In the genomic region with DNA sequence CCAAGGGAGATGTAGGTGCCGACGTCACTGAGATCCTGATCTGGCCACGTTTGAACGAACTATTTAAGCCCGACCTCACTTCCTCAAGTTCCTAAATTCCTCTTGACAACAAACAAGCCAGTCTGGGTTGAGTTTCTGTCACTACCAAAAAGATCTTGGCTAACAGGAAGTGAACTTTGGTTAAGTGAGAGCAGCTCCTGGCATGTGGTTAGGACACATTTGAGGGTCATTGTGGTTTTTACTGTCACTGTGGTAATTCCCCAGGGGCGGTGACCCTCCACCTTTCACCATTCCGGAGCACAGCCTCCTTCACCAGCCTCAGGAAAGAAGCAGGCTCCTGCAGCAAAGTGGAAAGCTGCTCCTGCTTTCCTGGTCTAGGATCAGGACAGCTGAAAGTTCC, we compare ENCODE assay signal across 16 cellular contexts. TPM values are rescaled to one million over a fixed set of nuclear protein-coding genes. Genes with fewer than 3 reads are reported as not detected.
DNase-seq lines count a peak whose midpoint lies in the region; ATAC-seq and TF ChIP-seq lines count a peak whose summit lies in the region.
"Had no signal": no experiment of that assay in that cellular context is flagged by ENCODE, and none has a peak within 500 bp of the region (broad histone marks: within the 10 kb centered on the region; RNA-seq: fewer than 3 reads in every experiment).

No MANE protein-coding gene starts in this region.

- no peaks in the 10 kb centered on the region for H3K36me3 ChIP-seq in Peyer's patch

- no peak overlapping the region for H3K4me3 ChIP-seq in Peyer's patch
- H3K4me3 ChIP-seq: GM23248, lung had no signal

- H3K27me3 Mint-ChIP-seq in activated naive CD8-positive, alpha-beta T cell treated with anti-CD3 and anti-CD28 coated beads, Interleukin-2, amount 50 U/mL, for 24 hours = no peaks in the 10 kb centered on the region
- no peaks in the 10 kb centered on the region for H3K27me3 Mint-ChIP-seq in stimulated activated naive CD8-positive, alpha-beta T cell treated with anti-CD3 and anti-CD28 coated beads, Interleukin-15, Interleukin-2, amounts not matched to agents 100 ng/mL and 50 ng/mL, for 24 hours
- peaks cover 84% of the 10 kb centered on the region for H3K27me3 Mint-ChIP-seq in Calu3 (ENCODE audit: unreplicated experiment)

- intact Hi-C loops in left cardiac atrium (cut with DNase I) = no loop called here
- intact Hi-C loops in Calu3 (cut with micrococcal nuclease; ENCODE audit: unreplicated experiment) = no loop called here

- H3K36me3 Mint-ChIP-seq in activated naive CD8-positive, alpha-beta T cell treated with anti-CD3 and anti-CD28 coated beads, Interleukin-2, amount 50 U/mL, for 24 hours (ENCODE audit: low read depth) = peaks cover 11% of the 10 kb centered on the region
- H3K36me3 Mint-ChIP-seq in stimulated activated naive CD8-positive, alpha-beta T cell treated with anti-CD3 and anti-CD28 coated beads, Interleukin-15, Interleukin-2, amounts not matched to agents 100 ng/mL and 50 ng/mL, for 24 hours (ENCODE audit: low read depth) = no peaks in the 10 kb centered on the region
- H3K36me3 Mint-ChIP-seq in Calu3 (ENCODE audit: insufficient read depth, unreplicated experiment) = no peaks in the 10 kb centered on the region

- H3K4me1 Mint-ChIP-seq in activated naive CD8-positive, alpha-beta T cell treated with anti-CD3 and anti-CD28 coated beads, Interleukin-2, amount 50 U/mL, for 24 hours = peaks cover 81% of the 10 kb centered on the region
- peaks cover 84% of the 10 kb centered on the region for H3K4me1 Mint-ChIP-seq in stimulated activated naive CD8-positive, alpha-beta T cell treated with anti-CD3 and anti-CD28 coated beads, Interleukin-15, Interleukin-2, amounts not matched to agents 100 ng/mL and 50 ng/mL, for 24 hours (ENCODE audit: low read depth)
- peaks cover 5% of the 10 kb centered on the region for H3K4me1 Mint-ChIP-seq in Calu3 (ENCODE audit: low read depth, unreplicated experiment)

- BruUV-seq in Calu3 (replicated peaks; lab: Mats Ljungman, UMichigan) = no TSS peak

- no peak for TF ChIP-seq CTCF in Peyer's patch (IDR thresholded peaks at IDR 0.05)
- no peak for TF ChIP-seq CTCF in Calu3 (IDR thresholded peaks at IDR 0.05; ENCODE audit: unreplicated experiment)

- H3K27ac ChIP-seq in Peyer's patch = peak overlapping the region in 2 of 4 donors; percentile 30 to 81
- H3K27ac ChIP-seq: GM23248, parathyroid adenoma had no signal

- TF ChIP-seq POLR2A in Peyer's patch (IDR thresholded peaks at IDR 0.05) = no peak

- peaks cover 0 to 24% (median 7%) of the 10 kb centered on the region in 4 donors for H3K4me1 ChIP-seq in Peyer's patch
- H3K4me1 ChIP-seq: parathyroid adenoma had no signal

- CTCF ChIA-PET in Calu3 (lab: Charles Lee) = no interaction called here

- peak overlapping the region; percentile 34 for H3K4me3 Mint-ChIP-seq in activated naive CD8-positive, alpha-beta T cell treated with anti-CD3 and anti-CD28 coated beads, Interleukin-2, amount 50 U/mL, for 24 hours
- peak overlapping the region; percentile 32 for H3K4me3 Mint-ChIP-seq in stimulated activated naive CD8-positive, alpha-beta T cell treated with anti-CD3 and anti-CD28 coated beads, Interleukin-15, Interleukin-2, amounts not matched to agents 100 ng/mL and 50 ng/mL, for 24 hours
- no peak overlapping the region for H3K4me3 Mint-ChIP-seq in Calu3 (ENCODE audit: low read depth, unreplicated experiment)
- H3K4me3 Mint-ChIP-seq: endodermal cell had no signal

- DNase-seq in stimulated activated CD4-positive, alpha-beta T cell treated with anti-CD3 and anti-CD28 coated beads, Interleukin-15, amount 100 ng/mL, for 24 hours = peak; percentile 46
- no peak for DNase-seq in stimulated activated CD4-positive, alpha-beta T cell treated with anti-CD3 and anti-CD28 coated beads, Interleukin-4, amount 100 ng/mL, for 4 hours
- peak in 2 of 3 donors; percentile 55 for DNase-seq in Peyer's patch
- peak; percentile 53 for DNase-seq in activated naive CD8-positive, alpha-beta T cell treated with anti-CD3 and anti-CD28 coated beads, Interleukin-2, amount 50 U/mL, for 24 hours
- DNase-seq in left cardiac atrium = no peak
- DNase-seq in Calu3 = no peak
- no peak for DNase-seq in COLO668 (lab: John Stamatoyannopoulos, UW; ENCODE audit: unreplicated experiment)
- DNase-seq: endodermal cell, GM23248, NCI-H1694, NCI-H774 had no signal

- peak overlapping the region; percentile 91 for H3K27ac Mint-ChIP-seq in activated naive CD8-positive, alpha-beta T cell treated with anti-CD3 and anti-CD28 coated beads, Interleukin-2, amount 50 U/mL, for 24 hours
- H3K27ac Mint-ChIP-seq in stimulated activated naive CD8-positive, alpha-beta T cell treated with anti-CD3 and anti-CD28 coated beads, Interleukin-15, Interleukin-2, amounts not matched to agents 100 ng/mL and 50 ng/mL, for 24 hours = peak overlapping the region; percentile 47
- no peak overlapping the region for H3K27ac Mint-ChIP-seq in Calu3 (ENCODE audit: unreplicated experiment)
- H3K27ac Mint-ChIP-seq: endodermal cell had no signal

- H3K27me3 ChIP-seq in Peyer's patch = no peaks in the 10 kb centered on the region

- H3K9me3 Mint-ChIP-seq in activated naive CD8-positive, alpha-beta T cell treated with anti-CD3 and anti-CD28 coated beads, Interleukin-2, amount 50 U/mL, for 24 hours = peaks cover 12% of the 10 kb centered on the region
- no peaks in the 10 kb centered on the region for H3K9me3 Mint-ChIP-seq in stimulated activated naive CD8-positive, alpha-beta T cell treated with anti-CD3 and anti-CD28 coated beads, Interleukin-15, Interleukin-2, amounts not matched to agents 100 ng/mL and 50 ng/mL, for 24 hours
- H3K9me3 Mint-ChIP-seq in Calu3 (ENCODE audit: low read depth, unreplicated experiment) = peaks cover 9% of the 10 kb centered on the region

- ATAC-seq in activated naive CD8-positive, alpha-beta T cell treated with anti-CD3 and anti-CD28 coated beads, Interleukin-2, amount 50 U/mL, for 24 hours = peak; percentile 44
- ATAC-seq in left cardiac atrium = no peak

- no peaks in the 10 kb centered on the region for H3K9me3 ChIP-seq in Peyer's patch

RNA-seq across cellular contexts. Expression of a gene that starts 43.1 kb away (rescaled TPM):
- 10 to 100 TPM in 1 of 4 donors, 1 to 10 TPM in 3; 1.7 to 11.6 (median 2.3) TPM for total RNA-seq in Peyer's patch
- total RNA-seq in left cardiac atrium = under 1 TPM; 0.31 to 0.47 TPM
- total RNA-seq in Calu3 (2022) = not detected in 2 replicates
- total RNA-seq: astrocyte, endodermal cell, GM23248, HT-29 had no signal

Comparison
In these comparisons a context has a peak if more than half of its experiments do, and no peak if none do; other contexts are left out.
1. DNase-seq: peak in stimulated activated CD4-positive, alpha-beta T cell treated with anti-CD3 and anti-CD28 coated beads, Interleukin-15, amount 100 ng/mL, for 24 hours (single experiment), Peyer's patch (2 of 3) and activated naive CD8-positive, alpha-beta T cell treated with anti-CD3 and anti-CD28 coated beads, Interleukin-2, amount 50 U/mL, for 24 hours (single experiment); none in stimulated activated CD4-positive, alpha-beta T cell treated with anti-CD3 and anti-CD28 coated beads, Interleukin-4, amount 100 ng/mL, for 4 hours (0 of 2), left cardiac atrium (single experiment), Calu3 (single experiment) and COLO668 (single experiment).